In genomic region chr12:56596815-56597214, GRCh38 we compare ENCODE assay signal across 17 cellular contexts. TPM values are rescaled to one million over a fixed set of nuclear protein-coding genes. Genes with fewer than 3 reads are reported as not detected.
DNase-seq lines count a peak whose midpoint lies in the region; ATAC-seq and TF ChIP-seq lines count a peak whose summit lies in the region.
"Had no signal": no experiment of that assay in that cellular context is flagged by ENCODE, and none has a peak within 500 bp of the region (broad histone marks: within the 10 kb centered on the region; RNA-seq: fewer than 3 reads in every experiment).

No MANE protein-coding gene starts in this region.

- peaks cover 7 to 8% of the 10 kb centered on the region in 2 donors for H3K36me3 Mint-ChIP-seq in activated naive CD4-positive, alpha-beta T cell treated with anti-CD3 and anti-CD28 coated beads, Interleukin-2, amount 50 U/mL, for 72 hours
- H3K36me3 Mint-ChIP-seq in activated naive CD4-positive, alpha-beta T cell treated with anti-CD3 and anti-CD28 coated beads for 36 hours (ENCODE audit: low read depth) = peaks cover 34% of the 10 kb centered on the region
- peaks cover 44% of the 10 kb centered on the region for H3K36me3 Mint-ChIP-seq in activated CD8-positive, alpha-beta T cell treated with anti-CD3 and anti-CD28 coated beads, Interleukin-2, amount 10 ng/mL, durations not matched to agents 7 days and 5 days (ENCODE audit: low read depth)
- peaks cover 45% of the 10 kb centered on the region for H3K36me3 Mint-ChIP-seq in activated CD4-positive, alpha-beta T cell treated with anti-CD3 and anti-CD28 coated beads, Interleukin-2, amount 10 ng/mL, durations not matched to agents 7 days and 5 days (ENCODE audit: low read depth)

- peaks cover 30% of the 10 kb centered on the region for H3K79me1 ChIP-seq in mesenchymal stem cell (replicated peaks; ENCODE audit: low read length, poor library complexity, severe bottlenecking)

- CTCF ChIA-PET in activated naive CD4-positive, alpha-beta T cell treated with anti-CD3 and anti-CD28 coated beads for 36 hours (lab: Charles Lee) = interaction anchor here (2.2 kb wide), 1 partner anchor 83 kb away, joined by 11 read pairs; no protein-coding TSS in a partner anchor
- CTCF ChIA-PET in activated CD8-positive, alpha-beta T cell treated with anti-CD3 and anti-CD28 coated beads, Interleukin-2, amount 10 ng/mL, durations not matched to agents 7 days and 5 days (lab: Charles Lee) = interaction anchor here (13.4 kb wide), 1 partner anchor 84 kb away, joined by 188 read pairs; no protein-coding TSS in a partner anchor
- CTCF ChIA-PET in activated CD4-positive, alpha-beta T cell treated with anti-CD3 and anti-CD28 coated beads, Interleukin-2, amount 10 ng/mL, durations not matched to agents 7 days and 5 days (lab: Charles Lee) = interaction anchor here (0.8 to 1.1 kb wide), 2 partner anchors 12 to 23 kb away, joined by 3 to 4 read pairs; no protein-coding TSS in a partner anchor

- H3K9me3 ChIP-seq in mesenchymal stem cell (ENCODE audit: control insufficient read depth, low read length) (no peaks in the 10 kb centered on the region), tibial nerve (no peaks in the 10 kb centered on the region)
- H3K9me3 ChIP-seq: SJCRH30 had no signal

- POLR2A ChIA-PET in activated CD8-positive, alpha-beta T cell treated with anti-CD3 and anti-CD28 coated beads, Interleukin-2, amount 10 ng/mL, durations not matched to agents 7 days and 5 days (lab: Charles Lee) = no interaction called here
- POLR2A ChIA-PET in activated CD4-positive, alpha-beta T cell treated with anti-CD3 and anti-CD28 coated beads, Interleukin-2, amount 10 ng/mL, durations not matched to agents 7 days and 5 days (lab: Charles Lee) = interaction anchor here (0.5 kb wide), 1 partner anchor 14 kb away, joined by 3 read pairs; no protein-coding TSS in a partner anchor

- H3K4me2 ChIP-seq in mesenchymal stem cell (ENCODE audit: low read length, poor library complexity, severe bottlenecking) = no peak overlapping the region

- no peak overlapping the region for H2BK120ac ChIP-seq in mesenchymal stem cell (ENCODE audit: low read depth, low read length)

- H3K4me3 Mint-ChIP-seq in activated naive CD4-positive, alpha-beta T cell treated with anti-CD3 and anti-CD28 coated beads for 36 hours = no peak overlapping the region
- no peak overlapping the region for H3K4me3 Mint-ChIP-seq in activated CD8-positive, alpha-beta T cell treated with anti-CD3 and anti-CD28 coated beads, Interleukin-2, amount 10 ng/mL, durations not matched to agents 7 days and 5 days
- no peak overlapping the region for H3K4me3 Mint-ChIP-seq in activated CD4-positive, alpha-beta T cell treated with anti-CD3 and anti-CD28 coated beads, Interleukin-2, amount 10 ng/mL, durations not matched to agents 7 days and 5 days
- H3K4me3 Mint-ChIP-seq: CD8-positive, alpha-beta memory T cell had no signal

- no peak for TF ChIP-seq POLR2A in tibial nerve (IDR thresholded peaks at IDR 0.05)

- H3K36me3 ChIP-seq in mesenchymal stem cell (ENCODE audit: control insufficient read depth in 1 of 2, insufficient read depth in 2 of 2, low read depth in 1 of 2, low read length in 2 of 2) (peaks cover 57 to 82% of the 10 kb centered on the region in 2 experiments), tibial nerve (peaks cover 13 to 62% (median 36%) of the 10 kb centered on the region in 3 donors)

- peak overlapping the region; percentile 11 to 85 for H3K27ac Mint-ChIP-seq in activated naive CD4-positive, alpha-beta T cell treated with anti-CD3 and anti-CD28 coated beads, Interleukin-2, amount 50 U/mL, for 72 hours
- no peak overlapping the region for H3K27ac Mint-ChIP-seq in activated naive CD4-positive, alpha-beta T cell treated with anti-CD3 and anti-CD28 coated beads for 36 hours
- H3K27ac Mint-ChIP-seq in activated CD8-positive, alpha-beta T cell treated with anti-CD3 and anti-CD28 coated beads, Interleukin-2, amount 10 ng/mL, durations not matched to agents 7 days and 5 days = peak overlapping the region; percentile 52
- H3K27ac Mint-ChIP-seq in activated CD4-positive, alpha-beta T cell treated with anti-CD3 and anti-CD28 coated beads, Interleukin-2, amount 10 ng/mL, durations not matched to agents 7 days and 5 days = no peak overlapping the region

- TF ChIP-seq CTCF in tibial nerve (IDR thresholded peaks at IDR 0.05) (no peak), foreskin keratinocyte (conservative IDR thresholded peaks at IDR 0.05) (no peak)

- H4K91ac ChIP-seq in mesenchymal stem cell (ENCODE audit: low read length) = no peak overlapping the region

- H2BK12ac ChIP-seq in mesenchymal stem cell (ENCODE audit: low read length in 2 of 2) = no peak overlapping the region

- H2BK5ac ChIP-seq in mesenchymal stem cell (ENCODE audit: low read depth, low read length, poor library complexity, severe bottlenecking) = no peak overlapping the region

- H3K4me3 ChIP-seq in mesenchymal stem cell (ENCODE audit: insufficient read depth in 1 of 2, low read depth in 1 of 2, low read length in 2 of 2) (no peak overlapping the region), tibial nerve (no peak overlapping the region)
- H3K4me3 ChIP-seq: SJCRH30 had no signal

- WGBS in mesenchymal stem cell = 89% methylated on average over 1 of the region's 3 CpGs
- 35 to 44% methylated on average over 3 of the region's 3 CpGs for whole genome bisulfite sequencing in tibial nerve, 2 donors

- H3K9ac ChIP-seq in mesenchymal stem cell (ENCODE audit: low read length) = no peak overlapping the region

- H2AK5ac ChIP-seq in mesenchymal stem cell (ENCODE audit: low read length, severe bottlenecking) = no peak overlapping the region

- H3K4ac ChIP-seq in mesenchymal stem cell (ENCODE audit: low read depth in 1 of 2, low read length in 2 of 2) = no peak overlapping the region

- H3K27me3 ChIP-seq in mesenchymal stem cell (ENCODE audit: control insufficient read depth in 1 of 2, insufficient read depth in 1 of 2, low read length in 2 of 2) (no peaks in the 10 kb centered on the region), tibial nerve (no peaks in the 10 kb centered on the region), foreskin keratinocyte (no peaks in the 10 kb centered on the region)
- H3K27me3 ChIP-seq: SJCRH30 had no signal

- H3K4me1 Mint-ChIP-seq in activated naive CD4-positive, alpha-beta T cell treated with anti-CD3 and anti-CD28 coated beads for 36 hours (ENCODE audit: low read depth) = no peaks in the 10 kb centered on the region
- H3K4me1 Mint-ChIP-seq in activated CD8-positive, alpha-beta T cell treated with anti-CD3 and anti-CD28 coated beads, Interleukin-2, amount 10 ng/mL, durations not matched to agents 7 days and 5 days (ENCODE audit: low read depth) = peaks cover 3% of the 10 kb centered on the region
- peaks cover 2% of the 10 kb centered on the region for H3K4me1 Mint-ChIP-seq in activated CD4-positive, alpha-beta T cell treated with anti-CD3 and anti-CD28 coated beads, Interleukin-2, amount 10 ng/mL, durations not matched to agents 7 days and 5 days

- no peak for ATAC-seq in activated naive CD4-positive, alpha-beta T cell treated with anti-CD3 and anti-CD28 coated beads, Interleukin-2, amount 50 U/mL, for 72 hours
- ATAC-seq in activated CD8-positive, alpha-beta T cell treated with anti-CD3 and anti-CD28 coated beads, Interleukin-2, amount 10 ng/mL, durations not matched to agents 7 days and 5 days = no peak
- no peak for ATAC-seq in foreskin keratinocyte
- no peak for ATAC-seq in GM19328 (IDR thresholded peaks at IDR 0.05; ENCODE audit: unreplicated experiment)

- no peaks in the 10 kb centered on the region for H3K9me3 Mint-ChIP-seq in activated naive CD4-positive, alpha-beta T cell treated with anti-CD3 and anti-CD28 coated beads, Interleukin-2, amount 50 U/mL, for 72 hours
- H3K9me3 Mint-ChIP-seq in activated naive CD4-positive, alpha-beta T cell treated with anti-CD3 and anti-CD28 coated beads for 36 hours = no peaks in the 10 kb centered on the region
- H3K9me3 Mint-ChIP-seq in activated CD8-positive, alpha-beta T cell treated with anti-CD3 and anti-CD28 coated beads, Interleukin-2, amount 10 ng/mL, durations not matched to agents 7 days and 5 days (ENCODE audit: insufficient read depth) = no peaks in the 10 kb centered on the region
- H3K9me3 Mint-ChIP-seq in activated CD4-positive, alpha-beta T cell treated with anti-CD3 and anti-CD28 coated beads, Interleukin-2, amount 10 ng/mL, durations not matched to agents 7 days and 5 days = no peaks in the 10 kb centered on the region
- H3K9me3 Mint-ChIP-seq: CD8-positive, alpha-beta memory T cell had no signal

- peak overlapping the region; percentile 6 for H3K27ac ChIP-seq in mesenchymal stem cell (ENCODE audit: low read length, poor library complexity, severe bottlenecking)
- H3K27ac ChIP-seq in tibial nerve = peak overlapping the region in 3 of 4 donors; percentile 56 to 90 (median 62)
- no peak overlapping the region for H3K27ac ChIP-seq in foreskin keratinocyte
- H3K27ac ChIP-seq: SJCRH30 had no signal

- H2AFZ ChIP-seq in mesenchymal stem cell (ENCODE audit: low read depth, low read length) = no peak overlapping the region

- H3K14ac ChIP-seq in mesenchymal stem cell (ENCODE audit: low read length in 2 of 2) = no peak overlapping the region

- H3K23ac ChIP-seq in mesenchymal stem cell (ENCODE audit: low read length in 2 of 2) = no peak overlapping the region

- no peak for TF ChIP-seq EP300 in tibial nerve (IDR thresholded peaks at IDR 0.05)

- peaks cover 8% of the 10 kb centered on the region for H3K4me1 ChIP-seq in mesenchymal stem cell (ENCODE audit: control insufficient read depth, insufficient read depth, low read depth, low read length)
- H3K4me1 ChIP-seq in tibial nerve = peaks cover 0 to 34% (median 8%) of the 10 kb centered on the region in 4 donors
- no peaks in the 10 kb centered on the region for H3K4me1 ChIP-seq in foreskin keratinocyte
- H3K4me1 ChIP-seq: SJCRH30 had no signal

- no peaks in the 10 kb centered on the region for H3K27me3 Mint-ChIP-seq in activated naive CD4-positive, alpha-beta T cell treated with anti-CD3 and anti-CD28 coated beads for 36 hours (ENCODE audit: low read depth)
- no peaks in the 10 kb centered on the region for H3K27me3 Mint-ChIP-seq in activated CD8-positive, alpha-beta T cell treated with anti-CD3 and anti-CD28 coated beads, Interleukin-2, amount 10 ng/mL, durations not matched to agents 7 days and 5 days (ENCODE audit: low read depth)
- H3K27me3 Mint-ChIP-seq in activated CD4-positive, alpha-beta T cell treated with anti-CD3 and anti-CD28 coated beads, Interleukin-2, amount 10 ng/mL, durations not matched to agents 7 days and 5 days = no peaks in the 10 kb centered on the region
- H3K27me3 Mint-ChIP-seq: CD8-positive, alpha-beta memory T cell had no signal

- no peak overlapping the region for H3K18ac ChIP-seq in mesenchymal stem cell (ENCODE audit: low read depth in 1 of 2, low read length in 2 of 2)

- DNase-seq in activated naive CD4-positive, alpha-beta T cell treated with anti-CD3 and anti-CD28 coated beads, Interleukin-2, amount 50 U/mL, for 72 hours (ENCODE audit: low spot score in 2 of 2) = no peak
- DNase-seq in activated naive CD4-positive, alpha-beta T cell treated with anti-CD3 and anti-CD28 coated beads for 36 hours = no peak
- no peak for DNase-seq in activated CD8-positive, alpha-beta T cell treated with anti-CD3 and anti-CD28 coated beads, Interleukin-2, amount 10 ng/mL, durations not matched to agents 7 days and 5 days
- DNase-seq in mesenchymal stem cell = no peak
- DNase-seq in tibial nerve (ENCODE audit: low spot score in 2 of 2) = no peak
- DNase-seq in foreskin keratinocyte = no peak
- DNase-seq in activated CD4-positive, alpha-beta T cell treated with anti-CD3 and anti-CD28 coated beads, Interleukin-2, amount 10 ng/mL, durations not matched to agents 7 days and 5 days = no peak
- DNase-seq: activated naive CD4-positive, alpha-beta T cell treated with Interleukin-2 at 50 U/mL for 16 hours; CD8-positive, alpha-beta memory T cell; central memory CD4-positive, alpha-beta T cell; KG1; NCI-H1417; NCI-H226; posterior cingulate gyrus; SJCRH30; stimulated activated CD4-positive, alpha-beta T cell treated with anti-CD3 and anti-CD28 coated beads, Interleukin-12 subunit alpha, Interleukin-12 subunit beta, amount 100 ng/mL, for 4 hours had no signal

- peak overlapping the region; percentile 12 for H4K8ac ChIP-seq in mesenchymal stem cell (ENCODE audit: low read length)

- intact Hi-C loops in activated naive CD4-positive, alpha-beta T cell treated with anti-CD3 and anti-CD28 coated beads for 36 hours (cut with micrococcal nuclease) = no loop called here

- H2BK15ac ChIP-seq in mesenchymal stem cell (ENCODE audit: low read depth, poor library complexity, severe bottlenecking) = no peak overlapping the region

RNA-seq across cellular contexts. Expression of gene BAZ2A, which starts 33.3 kb away (rescaled TPM):
- 100 to 1,000 TPM in 1 of 2 donors, 10 to 100 TPM in 1; 92.0 to 113 TPM for total RNA-seq in activated naive CD4-positive, alpha-beta T cell treated with anti-CD3 and anti-CD28 coated beads, Interleukin-2, amount 50 U/mL, for 72 hours
- 10 to 100 TPM; 78.3 to 80.0 TPM for total RNA-seq in activated naive CD4-positive, alpha-beta T cell treated with anti-CD3 and anti-CD28 coated beads for 36 hours
- 10 to 100 TPM; 92.2 to 96.0 TPM for total RNA-seq in activated CD8-positive, alpha-beta T cell treated with anti-CD3 and anti-CD28 coated beads, Interleukin-2, amount 10 ng/mL, durations not matched to agents 7 days and 5 days
- polyA plus RNA-seq in mesenchymal stem cell (2013, experiment 1 of 2) = 80.3 TPM
- 69.0 TPM for polyA plus RNA-seq in mesenchymal stem cell (2013, experiment 2 of 2)
- total RNA-seq in tibial nerve = 100 to 1,000 TPM; 117 to 178 (median 159) TPM
- total RNA-seq in foreskin keratinocyte = 55.6 and 59.3 TPM in 2 replicates
- polyA plus RNA-seq in foreskin keratinocyte = 10.6 and 13.4 TPM in 2 replicates
- total RNA-seq in activated CD4-positive, alpha-beta T cell treated with anti-CD3 and anti-CD28 coated beads, Interleukin-2, amount 10 ng/mL, durations not matched to agents 7 days and 5 days = 100 to 1,000 TPM in 1 of 2 experiments, 10 to 100 TPM in 1; 98.4 to 116 TPM

RNA-seq across cellular contexts. Expression of gene ATP5F1B, which starts 49.0 kb away (rescaled TPM):
- 100 to 1,000 TPM; 788 to 897 TPM for total RNA-seq in activated naive CD4-positive, alpha-beta T cell treated with anti-CD3 and anti-CD28 coated beads, Interleukin-2, amount 50 U/mL, for 72 hours
- total RNA-seq in activated naive CD4-positive, alpha-beta T cell treated with anti-CD3 and anti-CD28 coated beads for 36 hours = 100 to 1,000 TPM; 854 to 863 TPM
- total RNA-seq in activated CD8-positive, alpha-beta T cell treated with anti-CD3 and anti-CD28 coated beads, Interleukin-2, amount 10 ng/mL, durations not matched to agents 7 days and 5 days = 100 to 1,000 TPM; 669 to 680 TPM
- 489 TPM for polyA plus RNA-seq in mesenchymal stem cell (2013, experiment 1 of 2)
- polyA plus RNA-seq in mesenchymal stem cell (2013, experiment 2 of 2) = 517 TPM
- total RNA-seq in tibial nerve = 100 to 1,000 TPM; 293 to 326 (median 296) TPM
- total RNA-seq in foreskin keratinocyte = 657 and 723 TPM in 2 replicates
- 574 and 700 TPM in 2 replicates for polyA plus RNA-seq in foreskin keratinocyte
- 100 to 1,000 TPM; 506 to 539 TPM for total RNA-seq in activated CD4-positive, alpha-beta T cell treated with anti-CD3 and anti-CD28 coated beads, Interleukin-2, amount 10 ng/mL, durations not matched to agents 7 days and 5 days

Comparison
In these comparisons a context has a peak if more than half of its experiments do, and no peak if none do; other contexts are left out.
1. H3K27ac Mint-ChIP-seq: peak in activated naive CD4-positive, alpha-beta T cell treated with anti-CD3 and anti-CD28 coated beads, Interleukin-2, amount 50 U/mL, for 72 hours (2 of 2) and activated CD8-positive, alpha-beta T cell treated with anti-CD3 and anti-CD28 coated beads, Interleukin-2, amount 10 ng/mL, durations not matched to agents 7 days and 5 days (single experiment); none in activated naive CD4-positive, alpha-beta T cell treated with anti-CD3 and anti-CD28 coated beads for 36 hours (single experiment) and activated CD4-positive, alpha-beta T cell treated with anti-CD3 and anti-CD28 coated beads, Interleukin-2, amount 10 ng/mL, durations not matched to agents 7 days and 5 days (single experiment).